In genomic region chr7:726854-727103, GRCh38 we compare ENCODE assay signal across 7 cellular contexts. TPM values are rescaled to one million over a fixed set of nuclear protein-coding genes. Genes with fewer than 3 reads are reported as not detected.
A peak's percentile ranks its signal among the peaks of the same experiment; 100 is the strongest.
DNase-seq lines count a peak whose midpoint lies in the region; ATAC-seq and TF ChIP-seq lines count a peak whose summit lies in the region.

No MANE protein-coding gene starts in this region.

- peaks cover 40% of the 10 kb centered on the region for H3K36me3 Mint-ChIP-seq in neural progenitor cell

- H3K27ac ChIP-seq in duodenal mucosa (ENCODE audit: low read depth, low read length) (no peak overlapping the region), neural progenitor cell (no peak overlapping the region)

- peaks cover 5% of the 10 kb centered on the region for H3K27me3 Mint-ChIP-seq in neural progenitor cell (ENCODE audit: insufficient read depth, low read depth)

- H3K4me3 Mint-ChIP-seq in neural progenitor cell: no peak overlapping the region

- ATAC-seq in GM19395 (IDR thresholded peaks at IDR 0.05; ENCODE audit: unreplicated experiment) (peak; percentile 35), HG03571 (IDR thresholded peaks at IDR 0.05; ENCODE audit: unreplicated experiment) (peak; percentile 23)

- no peak for TF ChIP-seq CTCF in neural progenitor cell (IDR thresholded peaks at IDR 0.05)

- H3K9me3 Mint-ChIP-seq in neural progenitor cell: peaks cover 27% of the 10 kb centered on the region

- H3K36me3 ChIP-seq in duodenal mucosa (ENCODE audit: control insufficient read depth in 1 of 2, insufficient read depth in 2 of 2, low read length in 2 of 2) (peaks cover 0 to 25% of the 10 kb centered on the region in 2 donors), neural progenitor cell (no peaks in the 10 kb centered on the region)

- no peaks in the 10 kb centered on the region for H3F3A ChIP-seq in neural progenitor cell (ENCODE audit: low read depth)

- DNase-seq in neural progenitor cell (ENCODE audit: low spot score) (no peak), NCI-H1436 treated with DMSO at 0.1 percent for 48 hours (lab: John Stamatoyannopoulos, UW) (no peak), NCI-H2081 treated with DMSO at 0.1 percent for 48 hours (lab: John Stamatoyannopoulos, UW) (no peak), cortex of kidney (lab: John Stamatoyannopoulos, UW) (no peak)

- peak overlapping the region; percentile 76 for H3K4me2 ChIP-seq in neural progenitor cell

- H3K9me3 ChIP-seq in duodenal mucosa (ENCODE audit: control insufficient read depth in 1 of 2, low read length in 2 of 2) (peaks cover 9 to 11% of the 10 kb centered on the region in 2 donors), neural progenitor cell (ENCODE audit: low read depth) (no peaks in the 10 kb centered on the region)

- peak overlapping the region in 1 of 2 donors; percentile 20 for H3K9ac ChIP-seq in duodenal mucosa (ENCODE audit: low read depth in 1 of 2, low read length in 2 of 2)
- peak overlapping the region; percentile 37 for H3K9ac ChIP-seq in neural progenitor cell

- H4K20me1 ChIP-seq in neural progenitor cell (ENCODE audit: low read depth): peaks cover 13% of the 10 kb centered on the region

- peaks cover 31% of the 10 kb centered on the region for H3K79me2 ChIP-seq in neural progenitor cell (ENCODE audit: low read depth)

- H2AFZ ChIP-seq in neural progenitor cell (replicated peaks): peak overlapping the region; percentile 90

- H3K27ac Mint-ChIP-seq in neural progenitor cell: no peak overlapping the region

- H3K4me3 ChIP-seq in duodenal mucosa (ENCODE audit: low read depth in 1 of 2, low read length in 2 of 2) (peak overlapping the region; percentile 70 to 75), neural progenitor cell (peak overlapping the region; percentile 96)

- H3K4me1 Mint-ChIP-seq in neural progenitor cell: peaks cover 19% of the 10 kb centered on the region

- H3K27me3 ChIP-seq in duodenal mucosa (ENCODE audit: control insufficient read depth in 1 of 2, insufficient read depth in 2 of 2, low read length in 2 of 2) (no peaks in the 10 kb centered on the region), neural progenitor cell (no peaks in the 10 kb centered on the region)

- H3K4me1 ChIP-seq in duodenal mucosa (ENCODE audit: control insufficient read depth in 1 of 2, insufficient read depth in 2 of 2, low read length in 2 of 2) (peaks cover 1 to 22% of the 10 kb centered on the region in 2 donors), neural progenitor cell (no peaks in the 10 kb centered on the region)

RNA-seq across cellular contexts. Expression of gene DNAAF5, which starts 0.3 kb away (rescaled TPM):
- total RNA-seq in neural progenitor cell (ENCODE audit: low replicate concordance): 23.5 and 45.2 TPM in 2 replicates

RNA-seq across cellular contexts. Expression of gene PRKAR1B, which starts 0.3 kb away (rescaled TPM):
- total RNA-seq in neural progenitor cell (ENCODE audit: low replicate concordance): 11.8 and 15.6 TPM in 2 replicates
